In the genomic region with DNA sequence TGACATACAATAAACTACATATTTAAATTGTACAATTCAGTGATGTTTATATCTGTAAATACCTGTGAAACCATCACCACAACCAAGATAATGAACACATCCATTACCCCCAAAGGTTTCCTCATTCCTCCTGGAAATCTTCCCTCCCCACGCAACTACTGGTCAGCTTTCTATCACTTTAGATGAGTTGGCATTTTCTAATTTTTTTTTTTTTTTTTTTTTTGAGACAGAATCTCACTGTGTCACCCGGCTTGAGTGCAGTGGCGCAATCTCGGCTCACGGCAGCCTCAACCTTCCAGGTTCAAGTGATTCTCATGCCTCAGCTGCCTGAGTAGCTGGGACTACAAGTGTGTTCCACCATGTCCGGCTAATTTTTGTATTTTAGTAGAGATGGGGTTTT, we compare ENCODE assay signal across 27 cellular contexts.
"Had no signal": no experiment of that assay in that cellular context is flagged by ENCODE, and none has a peak within 500 bp of the region (broad histone marks: within the 10 kb centered on the region; RNA-seq: fewer than 3 reads in every experiment).

No MANE protein-coding gene starts in this region.

- H3K27me3 ChIP-seq: colonic mucosa, dorsolateral prefrontal cortex, esophagus muscularis mucosa, esophagus squamous epithelium, gastrocnemius medialis, gastroesophageal sphincter, heart left ventricle, heart right ventricle had no signal

- H3K4me1 ChIP-seq: colonic mucosa, esophagus muscularis mucosa, esophagus squamous epithelium, foreskin keratinocyte, gastroesophageal sphincter had no signal

- H3K27ac ChIP-seq: colonic mucosa, coronary artery, dorsolateral prefrontal cortex, epithelial cell of prostate, esophagus muscularis mucosa, esophagus squamous epithelium, foreskin keratinocyte, gastrocnemius medialis, gastroesophageal sphincter, heart left ventricle, heart right ventricle had no signal

- FAIRE-seq: colon, endometrium, endothelial cell of umbilical vein, frontal cortex had no signal

- H3K9me3 ChIP-seq: colonic mucosa, gastrocnemius medialis, gastroesophageal sphincter had no signal

- DNase-seq: colonic mucosa; cortex of kidney; dermis blood vessel endothelial cell; dorsolateral prefrontal cortex; effector CD4-positive, alpha-beta T cell; effector CD8-positive, alpha-beta T cell; effector memory CD4-positive, alpha-beta T cell; effector memory CD8-positive, alpha-beta T cell; endodermal cell; esophagus squamous epithelium; foreskin fibroblast; foreskin keratinocyte; foreskin melanocyte; gastrocnemius medialis; glutamatergic neuron; head of caudate nucleus; heart left ventricle; heart right ventricle had no signal

- H3K36me3 ChIP-seq: colonic mucosa, esophagus muscularis mucosa, esophagus squamous epithelium, gastrocnemius medialis, gastroesophageal sphincter, heart left ventricle, heart right ventricle had no signal

- H3K4me3 ChIP-seq: colonic mucosa, coronary artery, dorsolateral prefrontal cortex, esophagus muscularis mucosa, esophagus squamous epithelium, gastrocnemius medialis, gastroesophageal sphincter, heart left ventricle, heart right ventricle had no signal

- ATAC-seq: effector memory CD8-positive, alpha-beta T cell; esophagus mucosa; foreskin keratinocyte; gastrocnemius medialis; gastroesophageal sphincter; heart left ventricle; heart right ventricle had no signal
